In the genomic region with DNA sequence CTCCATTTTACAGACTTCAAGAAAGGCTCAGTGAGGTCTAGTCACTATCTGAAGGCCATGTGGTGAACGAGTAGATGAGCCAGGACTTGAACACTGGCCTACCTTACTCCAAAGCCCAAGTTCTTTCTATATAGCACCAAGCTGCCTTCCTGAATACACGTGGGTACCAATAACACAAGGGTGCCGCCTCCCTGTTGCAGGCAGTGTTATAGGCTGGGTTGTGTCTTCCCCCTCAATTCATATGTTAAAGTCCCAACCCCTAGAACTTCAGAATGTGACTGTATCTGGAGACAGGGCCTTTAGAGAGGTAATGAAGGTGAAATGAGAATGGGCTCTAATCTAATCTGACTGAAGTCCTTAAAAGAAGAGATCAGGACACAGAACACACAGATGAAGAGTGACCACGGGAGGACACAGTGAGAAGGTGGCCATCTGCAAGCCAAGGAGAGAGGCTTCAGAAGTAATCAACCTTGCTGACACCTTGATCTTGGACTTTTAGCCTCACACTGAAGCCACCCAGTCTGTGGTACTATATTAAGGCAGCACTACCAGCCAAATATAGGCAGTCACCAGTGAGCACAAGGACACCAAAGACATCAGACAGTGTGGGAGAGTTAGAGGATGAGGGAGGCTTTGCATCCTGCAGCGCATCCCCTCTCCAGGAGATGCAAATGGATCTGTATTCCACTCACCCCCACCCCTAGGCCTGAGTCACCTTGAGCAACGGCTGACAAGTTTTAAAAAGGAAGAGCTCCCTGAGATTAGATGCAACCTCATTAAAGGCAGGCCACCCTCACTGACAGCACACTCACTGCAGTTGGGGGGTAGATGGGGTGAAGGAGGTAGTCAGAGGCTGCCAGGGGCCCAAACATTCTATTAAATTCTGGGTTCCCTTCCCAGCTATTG, we compare ENCODE assay signal across 15 cellular contexts.
"Had no signal": no experiment of that assay in that cellular context is flagged by ENCODE, and none has a peak within 500 bp of the region (broad histone marks: within the 10 kb centered on the region; RNA-seq: fewer than 3 reads in every experiment).

No MANE protein-coding gene starts in this region.

- H3K9me3 Mint-ChIP-seq: activated CD8-positive, alpha-beta T cell treated with anti-CD3 and anti-CD28 coated beads for 36 hours; activated T-cell treated with anti-CD3 and anti-CD28 coated beads, Interleukin-2, amount 50 U/mL, for 72 hours; naive thymus-derived CD4-positive, alpha-beta T cell had no signal

- H3K27ac ChIP-seq: adrenal gland, esophagus muscularis mucosa, neutrophil, skin epidermis, tibial artery had no signal

- ATAC-seq: activated CD8-positive, alpha-beta T cell treated with anti-CD3 and anti-CD28 coated beads for 36 hours; activated T-cell treated with anti-CD3 and anti-CD28 coated beads, Interleukin-2, amount 50 U/mL, for 72 hours; left lobe of liver; mucosa of descending colon; naive thymus-derived CD4-positive, alpha-beta T cell had no signal

- H3K27me3 Mint-ChIP-seq: activated CD8-positive, alpha-beta T cell treated with anti-CD3 and anti-CD28 coated beads for 36 hours; naive thymus-derived CD4-positive, alpha-beta T cell had no signal

- H3K9me3 ChIP-seq: adrenal gland, esophagus muscularis mucosa, mucosa of descending colon, neutrophil, tibial artery had no signal

- DNase-seq: activated CD4-positive, alpha-beta T cell treated with anti-CD3 and anti-CD28 coated beads for 1 hour; activated CD8-positive, alpha-beta T cell treated with anti-CD3 and anti-CD28 coated beads for 36 hours; activated T-cell treated with anti-CD3 and anti-CD28 coated beads, Interleukin-2, amount 50 U/mL, for 72 hours; adrenal gland; naive thymus-derived CD4-positive, alpha-beta T cell; stimulated activated CD4-positive, alpha-beta T cell treated with anti-CD3 and anti-CD28 coated beads, Interleukin-15, amount 100 ng/mL, for 24 hours; stimulated activated CD4-positive, alpha-beta T cell treated with anti-CD3 and anti-CD28 coated beads, Interleukin-4, amount 100 ng/mL, for 1 hour; stimulated activated naive CD4-positive, alpha-beta T cell; T-helper 9 cell; tibial artery had no signal

- H3K4me3 Mint-ChIP-seq: activated CD8-positive, alpha-beta T cell treated with anti-CD3 and anti-CD28 coated beads for 36 hours; activated T-cell treated with anti-CD3 and anti-CD28 coated beads, Interleukin-2, amount 50 U/mL, for 72 hours; naive thymus-derived CD4-positive, alpha-beta T cell had no signal

- H3K27me3 ChIP-seq: adrenal gland, esophagus muscularis mucosa, neutrophil, tibial artery had no signal

- H3K4me1 ChIP-seq: adrenal gland had no signal

- H3K27ac Mint-ChIP-seq: activated CD8-positive, alpha-beta T cell treated with anti-CD3 and anti-CD28 coated beads for 36 hours; activated T-cell treated with anti-CD3 and anti-CD28 coated beads, Interleukin-2, amount 50 U/mL, for 72 hours had no signal

- H3K4me3 ChIP-seq: adrenal gland, esophagus muscularis mucosa, mucosa of descending colon, skin epidermis, tibial artery had no signal

- H3K4me1 Mint-ChIP-seq: naive thymus-derived CD4-positive, alpha-beta T cell had no signal
